22 cellular contexts compared by ENCODE assay signal in genomic region chr11:90722552-90723190, GRCh38.
A peak's percentile ranks its signal among the peaks of the same experiment; 100 is the strongest.
DNase-seq lines count a peak whose midpoint lies in the region; ATAC-seq, FAIRE-seq and TF ChIP-seq lines count a peak whose summit lies in the region.
"Had no signal": no experiment of that assay in that cellular context is flagged by ENCODE, and none has a peak within 500 bp of the region (broad histone marks: within the 10 kb centered on the region; RNA-seq: fewer than 3 reads in every experiment).

No MANE protein-coding gene starts in this region.

- peak overlapping the region; percentile 69 for H2AFZ ChIP-seq in mammary epithelial cell (ENCODE audit: low read depth, low read length)

- no peaks in the 10 kb centered on the region for H4K20me1 ChIP-seq in mammary epithelial cell (ENCODE audit: insufficient read depth, low read length)

- H3K9me3 Mint-ChIP-seq in activated T-cell treated with anti-CD3 and anti-CD28 coated beads, Interleukin-2, amount 50 U/mL, for 72 hours, result peaks cover 2 to 6% of the 10 kb centered on the region in 2 donors

- H3K79me2 ChIP-seq in mammary epithelial cell (ENCODE audit: insufficient read depth, low read length), result no peaks in the 10 kb centered on the region

- CTCF ChIA-PET in mammary epithelial cell (lab: Charles Lee; ENCODE audit: low non-redundant PET), result no interaction called here

- no peaks in the 10 kb centered on the region for H3K9me3 ChIP-seq in mammary epithelial cell (replicated peaks; ENCODE audit: insufficient read depth, low read length)
- H3K9me3 ChIP-seq in small intestine (ENCODE audit: control insufficient read depth, low read depth), result no peaks in the 10 kb centered on the region
- H3K9me3 ChIP-seq: colonic mucosa had no signal

- no peaks in the 10 kb centered on the region for H3K4me1 ChIP-seq in mammary epithelial cell (ENCODE audit: insufficient read depth, low read length)
- H3K4me1 ChIP-seq in small intestine (ENCODE audit: control insufficient read depth in 2 of 2, insufficient read depth in 1 of 2, low read depth in 1 of 2, low read length in 1 of 2), result no peaks in the 10 kb centered on the region
- H3K4me1 ChIP-seq: colonic mucosa had no signal

- no peak overlapping the region for H3K27ac ChIP-seq in mammary epithelial cell (ENCODE audit: insufficient read depth, low read depth, low read length)
- H3K27ac ChIP-seq in small intestine (ENCODE audit: low read depth in 1 of 2, low read length in 1 of 2), result no peak overlapping the region
- H3K27ac ChIP-seq: colonic mucosa, WERI-Rb-1 had no signal

- H3K4me2 ChIP-seq in mammary epithelial cell (ENCODE audit: insufficient read depth, low read depth, low read length), result no peak overlapping the region

- FAIRE-seq in small intestine (lab: Jason Lieb, UNC), result peak; percentile 51
- FAIRE-seq: RCC 7860 had no signal

- peaks cover 0 to 1% of the 10 kb centered on the region in 2 donors for H3K36me3 Mint-ChIP-seq in activated T-cell treated with anti-CD3 and anti-CD28 coated beads, Interleukin-2, amount 50 U/mL, for 72 hours (ENCODE audit: insufficient read depth in 2 of 2)
- H3K36me3 Mint-ChIP-seq: IgD-negative memory B cell; stimulated activated memory B cell treated with anti-CD40 and anti-IgM and Interleukin-4, amounts not matched to agents 10 μg/mL and 1 μg/mL and 100 μg/mL, for 72 hours had no signal

- intact Hi-C loops in mammary epithelial cell (cut with micrococcal nuclease), result no loop called here

- ATAC-seq in activated T-cell treated with anti-CD3 and anti-CD28 coated beads, Interleukin-2, amount 50 U/mL, for 72 hours (replicated peaks in 1 of 2), result no peak
- ATAC-seq in GM19023 (IDR thresholded peaks at IDR 0.05; ENCODE audit: unreplicated experiment), result no peak
- ATAC-seq: activated CD8-positive, alpha-beta T cell treated with anti-CD3 and anti-CD28 coated beads, Interleukin-2, amount 10 ng/mL, durations not matched to agents 7 days and 5 days; activated naive CD4-positive, alpha-beta T cell treated with anti-CD3 and anti-CD28 coated beads, Interleukin-2, amount 50 U/mL, for 72 hours; activated T-cell treated with anti-CD3 and anti-CD28 coated beads, Interleukin-2, amount 50 U/mL, for 4 hours; HCT116; stimulated activated memory B cell treated with anti-CD40 and anti-IgM and Interleukin-4, amounts not matched to agents 10 μg/mL and 1 μg/mL and 100 μg/mL, for 72 hours had no signal

- dilution Hi-C loops in mammary epithelial cell (cut with HindIII; ENCODE audit: low sequenced_read_pairs), result no loop called here

- H3K27me3 ChIP-seq in mammary epithelial cell (ENCODE audit: insufficient read depth, low read length) (no peaks in the 10 kb centered on the region), small intestine (ENCODE audit: control insufficient read depth in 2 of 2, insufficient read depth in 2 of 2, low read length in 2 of 2) (no peaks in the 10 kb centered on the region)
- H3K27me3 ChIP-seq: colonic mucosa had no signal

- H3K27me3 Mint-ChIP-seq in activated T-cell treated with anti-CD3 and anti-CD28 coated beads, Interleukin-2, amount 50 U/mL, for 72 hours (ENCODE audit: low read depth), result no peaks in the 10 kb centered on the region
- H3K27me3 Mint-ChIP-seq: CD4-positive, alpha-beta T cell; IgD-negative memory B cell; stimulated activated memory B cell treated with anti-CD40 and anti-IgM and Interleukin-4, amounts not matched to agents 10 μg/mL and 1 μg/mL and 100 μg/mL, for 72 hours had no signal

- DNase-seq in NOMO-1 (lab: John Stamatoyannopoulos, UW; ENCODE audit: unreplicated experiment in 2 of 2), result peak; percentile 5 to 16
- DNase-seq in NOMO-1 treated with dmso at 0.1 percent for 144 hours (lab: John Stamatoyannopoulos, UW; ENCODE audit: unreplicated experiment), result no peak
- peak; percentile 41 for DNase-seq in NCI-H226
- peak; percentile 19 for DNase-seq in mammary epithelial cell
- DNase-seq in small intestine, result no peak
- no peak for DNase-seq in activated T-cell treated with anti-CD3 and anti-CD28 coated beads, Interleukin-2, amount 50 U/mL, for 72 hours
- no peak for DNase-seq in globus pallidus (ENCODE audit: low spot score)
- DNase-seq: activated CD8-positive, alpha-beta T cell treated with anti-CD3 and anti-CD28 coated beads, Interleukin-2, amount 10 ng/mL, durations not matched to agents 7 days and 5 days; activated T-cell treated with anti-CD3 and anti-CD28 coated beads, Interleukin-2, amount 50 U/mL, for 4 hours; CD4-positive, alpha-beta T cell; colonic mucosa; DMS79; NCI-H1092 treated with DMSO at 0.1 percent for 48 hours; NCI-H2107; retina; WERI-Rb-1 had no signal

- no TSS peak for BruUV-seq in mammary epithelial cell (replicated peaks; lab: Mats Ljungman, UMichigan)

- no peak overlapping the region for H3K9ac ChIP-seq in mammary epithelial cell (ENCODE audit: insufficient read depth, low read length)

- H3K4me1 Mint-ChIP-seq in activated T-cell treated with anti-CD3 and anti-CD28 coated beads, Interleukin-2, amount 50 U/mL, for 72 hours (ENCODE audit: low read depth), result no peaks in the 10 kb centered on the region
- H3K4me1 Mint-ChIP-seq: IgD-negative memory B cell; stimulated activated memory B cell treated with anti-CD40 and anti-IgM and Interleukin-4, amounts not matched to agents 10 μg/mL and 1 μg/mL and 100 μg/mL, for 72 hours had no signal

- in situ Hi-C loops in mammary epithelial cell (cut with MboI; ENCODE audit: low sequenced_read_pairs in 2 of 2), result no loop called here

- H3K36me3 ChIP-seq in mammary epithelial cell (ENCODE audit: insufficient read depth, low read length) (no peaks in the 10 kb centered on the region), small intestine (ENCODE audit: control insufficient read depth in 2 of 2, insufficient read depth in 2 of 2, low read length in 2 of 2) (no peaks in the 10 kb centered on the region)
- H3K36me3 ChIP-seq: colonic mucosa, WERI-Rb-1 had no signal

- no peak overlapping the region for H3K27ac Mint-ChIP-seq in activated T-cell treated with anti-CD3 and anti-CD28 coated beads, Interleukin-2, amount 50 U/mL, for 72 hours
- H3K27ac Mint-ChIP-seq: activated CD8-positive, alpha-beta T cell treated with anti-CD3 and anti-CD28 coated beads, Interleukin-2, amount 10 ng/mL, durations not matched to agents 7 days and 5 days; activated naive CD4-positive, alpha-beta T cell treated with anti-CD3 and anti-CD28 coated beads, Interleukin-2, amount 50 U/mL, for 72 hours; CD4-positive, alpha-beta T cell; IgD-negative memory B cell; stimulated activated memory B cell treated with anti-CD40 and anti-IgM and Interleukin-4, amounts not matched to agents 10 μg/mL and 1 μg/mL and 100 μg/mL, for 72 hours had no signal

- no peak overlapping the region for H3K4me3 Mint-ChIP-seq in activated T-cell treated with anti-CD3 and anti-CD28 coated beads, Interleukin-2, amount 50 U/mL, for 72 hours
- H3K4me3 Mint-ChIP-seq: activated CD8-positive, alpha-beta T cell treated with anti-CD3 and anti-CD28 coated beads, Interleukin-2, amount 10 ng/mL, durations not matched to agents 7 days and 5 days; activated T-cell treated with anti-CD3 and anti-CD28 coated beads, Interleukin-2, amount 50 U/mL, for 4 hours; CD4-positive, alpha-beta T cell; IgD-negative memory B cell; stimulated activated memory B cell treated with anti-CD40 and anti-IgM and Interleukin-4, amounts not matched to agents 10 μg/mL and 1 μg/mL and 100 μg/mL, for 72 hours had no signal

- H3K4me3 ChIP-seq in mammary epithelial cell (replicated peaks in 1 of 3; ENCODE audit: insufficient read depth in 1 of 3, low read depth in 2 of 3, low read length in 3 of 3) (no peak overlapping the region), small intestine (ENCODE audit: low read depth in 1 of 2, low read length in 2 of 2) (no peak overlapping the region)
- H3K4me3 ChIP-seq: colonic mucosa had no signal

- WGBS in mammary epithelial cell (ENCODE audit: low coverage, missing lambda C conversion rate), result 56% methylated on average over 3 of the region's 3 CpGs
- 72 to 86% (median 76%) methylated on average over 3 of the region's 3 CpGs for WGBS in small intestine, 3 donors

- TF ChIP-seq CTCF in mammary epithelial cell (conservative IDR thresholded peaks at IDR 0.05 in 1 of 2, IDR thresholded peaks at IDR 0.05 in 1 of 2; ENCODE audit: extremely low read depth in 1 of 2, insufficient read depth in 1 of 2, low read depth in 1 of 2, low read length in 2 of 2), result no peak

Comparison
In these comparisons a context has a peak if more than half of its experiments do, and no peak if none do; other contexts are left out.
1. DNase-seq: peak in NOMO-1 (2 of 2), NCI-H226 (single experiment) and mammary epithelial cell (single experiment); none in NOMO-1 treated with dmso at 0.1 percent for 144 hours (single experiment), small intestine (single experiment), activated T-cell treated with anti-CD3 and anti-CD28 coated beads, Interleukin-2, amount 50 U/mL, for 72 hours (0 of 2) and globus pallidus (single experiment).